ENCODE assay signal across 1 cellular context in genomic region chr19:16872728-16873127, GRCh38.
TF ChIP-seq lines count a peak whose summit lies in the region.

No MANE protein-coding gene starts in this region.

TF ChIP-seq in H1, 55 proteins besides CTCF, POLR2A, EP300 and RAD21:
- TF ChIP-seq EGR1 (IDR thresholded peaks at IDR 0.05; ENCODE audit: borderline replicate concordance, low read depth, low read length): no peak
- TF ChIP-seq TAF1 (IDR thresholded peaks at IDR 0.05; ENCODE audit: low read depth, low read length): no peak
- TF ChIP-seq JUND (IDR thresholded peaks at IDR 0.05; ENCODE audit: low read length): no peak
- no peak for TF ChIP-seq SIRT6 (IDR thresholded peaks at IDR 0.05; ENCODE audit: low read length)
- no peak for TF ChIP-seq MAX (IDR thresholded peaks at IDR 0.05)
- no peak for TF ChIP-seq YY1 (IDR thresholded peaks at IDR 0.05; ENCODE audit: low read depth, low read length)
- no peak for TF ChIP-seq CBX8 (IDR thresholded peaks at IDR 0.05; ENCODE audit: borderline replicate concordance, low read depth, low read length)
- no peak for TF ChIP-seq FOSL1 (IDR thresholded peaks at IDR 0.05; ENCODE audit: insufficient read depth, low read depth, low read length)
- TF ChIP-seq KDM1A (IDR thresholded peaks at IDR 0.05; ENCODE audit: borderline replicate concordance, low read length): no peak
